ENCODE assay signal across 1 cellular context in genomic region chr6:2047855-2048254, GRCh38.
TF ChIP-seq lines count a peak whose summit lies in the region.

No MANE protein-coding gene starts in this region.

TF ChIP-seq in HepG2, 621 proteins besides CTCF, POLR2A, EP300 and RAD21 (continued from another document):
- TF ChIP-seq ZNF512B (CRISPR knock-in tag; IDR thresholded peaks at IDR 0.05; ENCODE audit: borderline replicate concordance) (no peak), ZNF431 (CRISPR knock-in tag; IDR thresholded peaks at IDR 0.05; ENCODE audit: borderline replicate concordance, low read depth) (no peak), ZNF841 (CRISPR knock-in tag; IDR thresholded peaks at IDR 0.05; ENCODE audit: borderline replicate concordance) (no peak), ZNF256 (CRISPR knock-in tag; conservative IDR thresholded peaks at IDR 0.05) (no peak), PBX2 (CRISPR knock-in tag; IDR thresholded peaks at IDR 0.05) (no peak), TERF1 (CRISPR knock-in tag; IDR thresholded peaks at IDR 0.05) (no peak), GPBP1L1 (CRISPR knock-in tag; IDR thresholded peaks at IDR 0.05) (no peak), MYPOP (CRISPR knock-in tag; IDR thresholded peaks at IDR 0.05) (no peak), ZBTB42 (CRISPR knock-in tag; IDR thresholded peaks at IDR 0.05) (no peak), SAFB2 (CRISPR knock-in tag; IDR thresholded peaks at IDR 0.05; ENCODE audit: borderline replicate concordance, low read depth) (no peak), ATF4 (CRISPR knock-in tag; IDR thresholded peaks at IDR 0.05) (peak in 1 of 2 experiments; percentile 56; a peak in 1 of 4 replicates), CEBPB (IDR thresholded peaks at IDR 0.05; ENCODE audit: borderline replicate concordance, low read depth, low read length) (peak; percentile 64; the same call in 1 of the 2 replicates), CEBPG (CRISPR knock-in tag; IDR thresholded peaks at IDR 0.05) (peak; percentile 38; the same call in 1 of the 2 replicates), FOXA3 (CRISPR knock-in tag; IDR thresholded peaks at IDR 0.05) (peak; percentile 39; the same call in 1 of the 2 replicates), PCBP1 (IDR thresholded peaks at IDR 0.05; ENCODE audit: borderline replicate concordance, low read depth, low read length) (no peak), POLR2AphosphoS2 (IDR thresholded peaks at IDR 0.05; ENCODE audit: low read depth, low read length) (no peak)
